Comparison of ENCODE assay signal across 8 cellular contexts in genomic region chr5:86305050-86305449, GRCh38.
DNase-seq lines count a peak whose midpoint lies in the region; ATAC-seq and TF ChIP-seq lines count a peak whose summit lies in the region.
"Not testable (repeated sequence)": the region's sequence is repeated elsewhere in the genome, so short reads cannot be mapped to it uniquely, and the experiment has no call there.

No MANE protein-coding gene starts in this region.

- not testable (repeated sequence) for H3K9ac ChIP-seq in PC-3 (ENCODE audit: low read length)

- H3K4me3 ChIP-seq in PC-3 (ENCODE audit: low read length); left ventricle myocardium inferior: not testable (repeated sequence)

- CTCF ChIA-PET in PC-3 (lab: Charles Lee) = interaction anchor here (0.6 to 0.7 kb wide), 2 partner anchors 134 to 575 kb away, joined by 3 read pairs; no protein-coding TSS in a partner anchor

- H3K27ac Mint-ChIP-seq in brain, progenitor cell of endocrine pancreas: not testable (repeated sequence)

- intact Hi-C loops in PC-3 (cut with micrococcal nuclease) = loop anchor here (5.0 kb wide), 1 partner anchor 103 kb away; no protein-coding TSS in a partner anchor
- intact Hi-C loops in left ventricle myocardium inferior (cut with micrococcal nuclease) = not testable (repeated sequence)

- not testable (repeated sequence) for BruUV-seq in PC-3 (replicated peaks; lab: Mats Ljungman, UMichigan)

- H2AFZ ChIP-seq in PC-3 (ENCODE audit: low read length) = not testable (repeated sequence)

- TF ChIP-seq CTCF in LNCAP (IDR thresholded peaks at IDR 0.05) = peak; percentile 42
- peak; percentile 62 for TF ChIP-seq CTCF in PC-3 (conservative IDR thresholded peaks at IDR 0.05; ENCODE audit: low read depth, low read length)
- TF ChIP-seq CTCF in brain (conservative IDR thresholded peaks at IDR 0.05) = peak; percentile 39 to 72
- peak; percentile 35 for TF ChIP-seq CTCF in left ventricle myocardium inferior (IDR thresholded peaks at IDR 0.05; ENCODE audit: borderline replicate concordance)
- peak; percentile 67 for TF ChIP-seq CTCF in progenitor cell of endocrine pancreas (IDR thresholded peaks at IDR 0.05; ENCODE audit: unreplicated experiment)

- not testable (repeated sequence) for H3K36me3 Mint-ChIP-seq in brain; progenitor cell of endocrine pancreas (ENCODE audit: insufficient read depth)

- H3K9me2 ChIP-seq in PC-3 (replicated peaks; ENCODE audit: low read length) = not testable (repeated sequence)

- H3K27me3 ChIP-seq in PC-3 (ENCODE audit: low read length); left ventricle myocardium inferior (ENCODE audit: low read depth): not testable (repeated sequence)

- POLR2A ChIA-PET in PC-3 (lab: Charles Lee; ENCODE audit: unreplicated experiment) = interaction anchor here (0.6 kb wide), 1 partner anchor 19 kb away, joined by 3 read pairs; no protein-coding TSS in a partner anchor

- H3F3A ChIP-seq in PC-3 (ENCODE audit: low read length, unreplicated experiment) = not testable (repeated sequence)

- H4K20me1 ChIP-seq in PC-3 (ENCODE audit: low read length) = not testable (repeated sequence)

- not testable (repeated sequence) for H3K4me3 Mint-ChIP-seq in brain; progenitor cell of endocrine pancreas (ENCODE audit: low read depth)

- not testable (repeated sequence) for H3K27ac ChIP-seq in PC-3 (ENCODE audit: low read length); left ventricle myocardium inferior (replicated peaks)

- not testable (repeated sequence) for H3K36me3 ChIP-seq in PC-3 (ENCODE audit: low read depth, low read length); left ventricle myocardium inferior

- peak; percentile 43 for DNase-seq in DMS 273 (lab: John Stamatoyannopoulos, UW; ENCODE audit: unreplicated experiment)
- peak; percentile 60 for DNase-seq in PC-3
- DNase-seq in left ventricle myocardium inferior; progenitor cell of endocrine pancreas (ENCODE audit: low spot score, unreplicated experiment): not testable (repeated sequence)

- H3K9me3 ChIP-seq in PC-3 (ENCODE audit: low read length); left ventricle myocardium inferior (replicated peaks): not testable (repeated sequence)

- H3K4me1 ChIP-seq in PC-3 (ENCODE audit: insufficient read depth, low read length) = peaks cover 20% of the 10 kb centered on the region
- H3K4me1 ChIP-seq in left ventricle myocardium inferior = not testable (repeated sequence)

- not testable (repeated sequence) for H3K79me2 ChIP-seq in PC-3 (ENCODE audit: low read length)

- not testable (repeated sequence) for H3K4me1 Mint-ChIP-seq in brain; progenitor cell of endocrine pancreas (ENCODE audit: low read depth)

- H3K4me2 ChIP-seq in PC-3 (ENCODE audit: low read length) = peak overlapping the region; percentile 65

- not testable (repeated sequence) for H3K9me3 Mint-ChIP-seq in brain; progenitor cell of endocrine pancreas (ENCODE audit: low read depth)

- H3K27me3 Mint-ChIP-seq in brain, progenitor cell of endocrine pancreas: not testable (repeated sequence)

- ATAC-seq in GM19023 (IDR thresholded peaks at IDR 0.05; ENCODE audit: unreplicated experiment) (peak; percentile 71), HG02759 (IDR thresholded peaks at IDR 0.05; ENCODE audit: unreplicated experiment) (peak; percentile 66), PC-3 (peak; percentile 46)
